ENCODE assay signal across 8 cellular contexts in genomic region chr2:189440947-189441708, GRCh38. TPM values are rescaled to one million over a fixed set of nuclear protein-coding genes. Genes with fewer than 3 reads are reported as not detected.
A peak's percentile ranks its signal among the peaks of the same experiment; 100 is the strongest.
DNase-seq lines count a peak whose midpoint lies in the region; ATAC-seq and TF ChIP-seq lines count a peak whose summit lies in the region.

Gene WDR75 (plus strand): TSS chr2:189441474. CDS start chr2:189441493, 19 bp downstream.

- no peaks in the 10 kb centered on the region for H3F3A ChIP-seq in PC-3 (ENCODE audit: low read length, unreplicated experiment)

- no TSS peak for BruUV-seq in PC-3 (replicated peaks; lab: Mats Ljungman, UMichigan)

- POLR2A ChIA-PET in PC-3 (lab: Charles Lee; ENCODE audit: unreplicated experiment) = interaction anchor here (0.6 to 1.0 kb wide), 4 partner anchors 92 to 1901 kb away, joined by 3 to 4 read pairs (median 4); no protein-coding TSS in a partner anchor

- H3K27ac ChIP-seq in PC-3 (ENCODE audit: low read length) (peak within 1 kb of the TSS; percentile 62), epithelial cell of prostate (peak within 1 kb of the TSS; percentile 80)

- H3K4me3 ChIP-seq in PC-3 (ENCODE audit: low read length) = peak within 1 kb of the TSS; percentile 86
- H3K4me3 ChIP-seq in mucosa of descending colon = peak within 1 kb of the TSS; percentile 47

- H3K4me2 ChIP-seq in PC-3 (ENCODE audit: low read length) = peak within 1 kb of the TSS; percentile 96

- DNase-seq in DMS114 treated with DMSO at 0.1 percent for 48 hours (lab: John Stamatoyannopoulos, UW; ENCODE audit: unreplicated experiment) (peak; percentile 95), PC-3 (peak; percentile 94), activated T-cell treated with anti-CD3 and anti-CD28 coated beads for 48 hours (ENCODE audit: low read depth) (peak; percentile 85), epithelial cell of prostate (ENCODE audit: low read depth, low spot score) (peak; percentile 79), mucosa of descending colon (peak; percentile 93 to 97 (median 95))
- peak; percentile 90 for DNase-seq in stimulated activated CD8-positive, alpha-beta memory T cell treated with anti-CD3 and anti-CD28 coated beads, Interleukin-4, amount 100 ng/mL, for 24 hours (ENCODE audit: low read depth)

- H3K9me3 ChIP-seq in PC-3 (ENCODE audit: low read length) = no peaks in the 10 kb centered on the region
- H3K9me3 ChIP-seq in mucosa of descending colon = no peaks in the 10 kb centered on the region

- peak within 1 kb of the TSS; percentile 94 for H3K9ac ChIP-seq in PC-3 (ENCODE audit: low read length)

- no peaks in the 10 kb centered on the region for H3K27me3 ChIP-seq in PC-3 (ENCODE audit: low read length)

- H3K79me2 ChIP-seq in PC-3 (ENCODE audit: low read length) = peaks cover 55% of the 10 kb centered on the region

- TF ChIP-seq RAD21 in Ishikawa (IDR thresholded peaks at IDR 0.05; ENCODE audit: low read depth) = no peak

- ATAC-seq in GM21576 (IDR thresholded peaks at IDR 0.05; ENCODE audit: unreplicated experiment) (peak; percentile 84), PC-3 (peak; percentile 96), mucosa of descending colon (peak; percentile 98)

- TF ChIP-seq CTCF in PC-3 (conservative IDR thresholded peaks at IDR 0.05; ENCODE audit: low read depth, low read length) (no peak), mucosa of descending colon (IDR thresholded peaks at IDR 0.05) (no peak)

- no peak; the same call in 1 of the 2 replicates for TF ChIP-seq EP300 in Ishikawa (IDR thresholded peaks at IDR 0.05; ENCODE audit: borderline replicate concordance)

- peaks cover 22% of the 10 kb centered on the region; the same call in 1 of the 2 replicates for H4K20me1 ChIP-seq in PC-3 (ENCODE audit: low read length)

- intact Hi-C loops in PC-3 (cut with micrococcal nuclease) (no loop called here), mucosa of descending colon (cut with DNase I, micrococcal nuclease) (no loop called here)

- H3K9me2 ChIP-seq in PC-3 (replicated peaks; ENCODE audit: low read length) = no peaks in the 10 kb centered on the region

- peak within 1 kb of the TSS; percentile 98 for H2AFZ ChIP-seq in PC-3 (ENCODE audit: low read length)

- H3K36me3 ChIP-seq in PC-3 (ENCODE audit: low read depth, low read length) = peaks cover 20% of the 10 kb centered on the region
- no peaks in the 10 kb centered on the region for H3K36me3 ChIP-seq in mucosa of descending colon (ENCODE audit: low read depth)

- CTCF ChIA-PET in PC-3 (lab: Charles Lee) = no interaction called here

- H3K4me1 ChIP-seq in PC-3 (ENCODE audit: insufficient read depth, low read length) = peaks cover 24% of the 10 kb centered on the region
- H3K4me1 ChIP-seq in mucosa of descending colon (ENCODE audit: low read depth) = peaks cover 13% of the 10 kb centered on the region

TF ChIP-seq in Ishikawa, 13 proteins besides CTCF, POLR2A, EP300 and RAD21:
- TF ChIP-seq, protein P1, sequence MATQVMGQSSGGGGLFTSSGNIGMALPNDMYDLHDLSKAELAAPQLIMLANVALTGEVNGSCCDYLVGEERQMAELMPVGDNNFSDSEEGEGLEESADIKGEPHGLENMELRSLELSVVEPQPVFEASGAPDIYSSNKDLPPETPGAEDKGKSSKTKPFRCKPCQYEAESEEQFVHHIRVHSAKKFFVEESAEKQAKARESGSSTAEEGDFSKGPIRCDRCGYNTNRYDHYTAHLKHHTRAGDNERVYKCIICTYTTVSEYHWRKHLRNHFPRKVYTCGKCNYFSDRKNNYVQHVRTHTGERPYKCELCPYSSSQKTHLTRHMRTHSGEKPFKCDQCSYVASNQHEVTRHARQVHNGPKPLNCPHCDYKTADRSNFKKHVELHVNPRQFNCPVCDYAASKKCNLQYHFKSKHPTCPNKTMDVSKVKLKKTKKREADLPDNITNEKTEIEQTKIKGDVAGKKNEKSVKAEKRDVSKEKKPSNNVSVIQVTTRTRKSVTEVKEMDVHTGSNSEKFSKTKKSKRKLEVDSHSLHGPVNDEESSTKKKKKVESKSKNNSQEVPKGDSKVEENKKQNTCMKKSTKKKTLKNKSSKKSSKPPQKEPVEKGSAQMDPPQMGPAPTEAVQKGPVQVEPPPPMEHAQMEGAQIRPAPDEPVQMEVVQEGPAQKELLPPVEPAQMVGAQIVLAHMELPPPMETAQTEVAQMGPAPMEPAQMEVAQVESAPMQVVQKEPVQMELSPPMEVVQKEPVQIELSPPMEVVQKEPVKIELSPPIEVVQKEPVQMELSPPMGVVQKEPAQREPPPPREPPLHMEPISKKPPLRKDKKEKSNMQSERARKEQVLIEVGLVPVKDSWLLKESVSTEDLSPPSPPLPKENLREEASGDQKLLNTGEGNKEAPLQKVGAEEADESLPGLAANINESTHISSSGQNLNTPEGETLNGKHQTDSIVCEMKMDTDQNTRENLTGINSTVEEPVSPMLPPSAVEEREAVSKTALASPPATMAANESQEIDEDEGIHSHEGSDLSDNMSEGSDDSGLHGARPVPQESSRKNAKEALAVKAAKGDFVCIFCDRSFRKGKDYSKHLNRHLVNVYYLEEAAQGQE (IDR thresholded peaks at IDR 0.05; ENCODE audit: low read depth) = no peak
- TF ChIP-seq TAF1 (IDR thresholded peaks at IDR 0.05; ENCODE audit: low read depth) (peak; percentile 71), CEBPB (IDR thresholded peaks at IDR 0.05) (no peak), EGR1 (IDR thresholded peaks at IDR 0.05) (no peak), TEAD4 (IDR thresholded peaks at IDR 0.05) (no peak), CREB1 (IDR thresholded peaks at IDR 0.05; ENCODE audit: low read depth) (peak; percentile 97), FOXM1 (IDR thresholded peaks at IDR 0.05; ENCODE audit: borderline replicate concordance, low read depth) (no peak), YY1 (IDR thresholded peaks at IDR 0.05; ENCODE audit: low read depth) (peak; percentile 90), ZBTB7A (IDR thresholded peaks at IDR 0.05; ENCODE audit: low read depth) (no peak), MAX (IDR thresholded peaks at IDR 0.05) (peak; percentile 78), NFIC (IDR thresholded peaks at IDR 0.05) (no peak), USF1 (IDR thresholded peaks at IDR 0.05) (peak; percentile 96), TCF12 (IDR thresholded peaks at IDR 0.05; ENCODE audit: low read depth) (no peak)

RNA-seq across cellular contexts. Expression of gene WDR75, which starts in this region (rescaled TPM):
- total RNA-seq in PC-3 (2014; rRNA removed) = 48.0 and 62.5 TPM in 2 replicates
- 10 to 100 TPM; 20.6 to 28.4 (median 24.6) TPM for total RNA-seq in mucosa of descending colon

Comparison
In these comparisons a context has a peak if more than half of its experiments do, and no peak if none do; other contexts are left out.
1. Peak in every context shown above with its lines: DNase-seq, ATAC-seq, H3K4me3 ChIP-seq and H3K27ac ChIP-seq.